Comparison of ENCODE assay signal across 8 cellular contexts in the genomic region with DNA sequence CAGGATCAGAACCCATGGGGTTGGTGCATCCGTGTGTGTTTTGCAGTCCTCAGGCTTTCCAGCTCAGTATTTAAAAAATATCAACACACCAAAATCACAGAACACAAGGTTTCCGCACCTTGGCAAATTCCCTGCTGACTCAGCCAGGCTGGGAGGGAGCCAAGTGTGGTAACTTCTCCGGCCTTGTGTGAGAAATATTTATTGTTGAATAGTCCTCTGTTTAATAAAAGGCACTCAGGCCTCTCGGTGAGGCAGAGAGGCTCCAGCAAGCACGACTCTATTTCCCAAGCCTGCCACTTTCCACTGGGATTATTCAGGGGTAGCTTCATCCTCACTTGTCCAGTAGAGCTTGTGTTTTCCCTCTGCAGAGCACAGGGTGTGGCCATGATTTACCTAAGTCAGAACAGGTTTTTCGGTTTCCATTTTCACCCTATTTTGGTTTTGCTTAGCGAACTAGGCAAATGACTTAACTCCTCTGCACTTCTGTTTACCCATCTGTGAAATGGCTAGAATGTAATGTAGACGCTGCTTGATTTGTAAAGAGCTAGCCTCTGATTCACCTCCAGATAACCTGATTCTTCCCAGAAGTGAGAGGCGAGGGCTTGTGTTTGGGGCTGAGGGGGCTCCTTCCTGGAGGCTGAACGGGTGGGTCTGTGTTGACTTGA. TPM values are rescaled to one million over a fixed set of nuclear protein-coding genes. Genes with fewer than 3 reads are reported as not detected.
A peak's percentile ranks its signal among the peaks of the same experiment; 100 is the strongest.
DNase-seq lines count a peak whose midpoint lies in the region; ATAC-seq and TF ChIP-seq lines count a peak whose summit lies in the region.

No MANE protein-coding gene starts in this region.

- intact Hi-C loops in lower lobe of right lung (cut with DNase I) = no loop called here

- no peak overlapping the region for H3K4me3 ChIP-seq in lower lobe of right lung

- peak; percentile 83 for ATAC-seq in HG03045 (IDR thresholded peaks at IDR 0.05; ENCODE audit: unreplicated experiment)
- peak; percentile 74 to 76 for ATAC-seq in lower lobe of right lung

- peak overlapping the region; percentile 60 for H3K27ac ChIP-seq in lower lobe of right lung

- no peaks in the 10 kb centered on the region for H3K27me3 ChIP-seq in lower lobe of right lung (ENCODE audit: low read depth)

- DNase-seq in NCI-H2196 (lab: John Stamatoyannopoulos, UW; ENCODE audit: unreplicated experiment) (peak; percentile 22), NCI-H2196 treated with DMSO at 0.1 percent for 48 hours (lab: John Stamatoyannopoulos, UW; ENCODE audit: unreplicated experiment) (no peak), amniotic epithelial cell (ENCODE audit: low read depth) (peak; percentile 36), lower lobe of right lung (peak; percentile 65)
- no peak for DNase-seq in activated CD4-positive, alpha-beta T cell treated with anti-CD3 and anti-CD28 coated beads, Interleukin-2, amount 50 U/mL, for 1 hour
- no peak for DNase-seq in activated CD4-positive, alpha-beta T cell treated with anti-CD3 and anti-CD28 coated beads, Interleukin-2, amount 50 U/mL, for 4 hours
- DNase-seq in activated effector memory CD4-positive, alpha-beta T cell treated with Interleukin-2 at 50 U/mL for 16 hours = no peak

- H3K9me3 ChIP-seq in lower lobe of right lung = no peaks in the 10 kb centered on the region

- no peak for TF ChIP-seq CTCF in lower lobe of right lung (IDR thresholded peaks at IDR 0.05)

- peaks cover 21% of the 10 kb centered on the region for H3K4me1 ChIP-seq in lower lobe of right lung

- H3K36me3 ChIP-seq in lower lobe of right lung = no peaks in the 10 kb centered on the region

RNA-seq across cellular contexts. Expression of a gene that starts 13.0 kb away (rescaled TPM):
- total RNA-seq in lower lobe of right lung = 36.5 TPM

Comparison
In these comparisons a context has a peak if more than half of its experiments do, and no peak if none do; other contexts are left out.
1. DNase-seq: peak in NCI-H2196 (single experiment), amniotic epithelial cell (single experiment) and lower lobe of right lung (single experiment); none in NCI-H2196 treated with DMSO at 0.1 percent for 48 hours (single experiment), activated CD4-positive, alpha-beta T cell treated with anti-CD3 and anti-CD28 coated beads, Interleukin-2, amount 50 U/mL, for 1 hour (single experiment), activated CD4-positive, alpha-beta T cell treated with anti-CD3 and anti-CD28 coated beads, Interleukin-2, amount 50 U/mL, for 4 hours (0 of 2) and activated effector memory CD4-positive, alpha-beta T cell treated with Interleukin-2 at 50 U/mL for 16 hours (single experiment).